Comparison of ENCODE assay signal across 1 cellular context in genomic region chr20:50900261-50900660, GRCh38.
TF ChIP-seq lines count a peak whose summit lies in the region.

No MANE protein-coding gene starts in this region.

TF ChIP-seq in HEK293, 187 proteins besides CTCF, POLR2A, EP300 and RAD21 (continued from another document):
- no peak for TF ChIP-seq ZNF670 (tag by site-specific recombination; IDR thresholded peaks at IDR 0.05; ENCODE audit: low read depth)
- peak; percentile 87 for TF ChIP-seq ZBTB21 (tag by site-specific recombination; IDR thresholded peaks at IDR 0.05)
- TF ChIP-seq ZNF214 (tag by site-specific recombination; IDR thresholded peaks at IDR 0.05; ENCODE audit: borderline replicate concordance): no peak
- TF ChIP-seq PRDM2 (tag by site-specific recombination; IDR thresholded peaks at IDR 0.05; ENCODE audit: borderline replicate concordance): no peak
- TF ChIP-seq ZNF529 (tag by site-specific recombination; IDR thresholded peaks at IDR 0.05; ENCODE audit: insufficient replicate concordance): no peak
- TF ChIP-seq ZNF341 (tag by site-specific recombination; IDR thresholded peaks at IDR 0.05; ENCODE audit: low read depth): no peak
- TF ChIP-seq ZFP3 (tag by site-specific recombination; IDR thresholded peaks at IDR 0.05; ENCODE audit: low read depth): no peak
- TF ChIP-seq ZNF155 (tag by site-specific recombination; IDR thresholded peaks at IDR 0.05): no peak
- TF ChIP-seq ZNF707 (tag by site-specific recombination; IDR thresholded peaks at IDR 0.05): no peak
- TF ChIP-seq ZNF776 (tag by site-specific recombination; IDR thresholded peaks at IDR 0.05; ENCODE audit: borderline replicate concordance): no peak
- peak; percentile 89 for TF ChIP-seq SCRT2 (tag by site-specific recombination; IDR thresholded peaks at IDR 0.05)
- TF ChIP-seq ZNF658 (tag by site-specific recombination; IDR thresholded peaks at IDR 0.05): no peak
- TF ChIP-seq HOXA7 (CRISPR knock-in tag; IDR thresholded peaks at IDR 0.05; ENCODE audit: borderline replicate concordance): no peak
- no peak for TF ChIP-seq KLF1 (tag by site-specific recombination; IDR thresholded peaks at IDR 0.05)
- TF ChIP-seq KLF7 (tag by site-specific recombination; IDR thresholded peaks at IDR 0.05; ENCODE audit: borderline replicate concordance): no peak
- no peak for TF ChIP-seq ZNF280D (tag by site-specific recombination; IDR thresholded peaks at IDR 0.05)
- TF ChIP-seq ZNF571 (tag by site-specific recombination; IDR thresholded peaks at IDR 0.05): no peak
- 0 out of 2 replicates have a peak, but pooled peaks have one; percentile 47 for TF ChIP-seq ZNF24 (tag by site-specific recombination; IDR thresholded peaks at IDR 0.05)
- TF ChIP-seq KLF9 (tag by site-specific recombination; IDR thresholded peaks at IDR 0.05; ENCODE audit: low read depth): no peak
- TF ChIP-seq ZNF501 (tag by site-specific recombination; IDR thresholded peaks at IDR 0.05): no peak
- TF ChIP-seq SP3 (tag by site-specific recombination; IDR thresholded peaks at IDR 0.05): no peak
- TF ChIP-seq ZNF623 (tag by site-specific recombination; IDR thresholded peaks at IDR 0.05): no peak
- peak; percentile 86 for TF ChIP-seq ZNF629 (tag by site-specific recombination; IDR thresholded peaks at IDR 0.05)
- peak; percentile 83 for TF ChIP-seq SP7 (tag by site-specific recombination; IDR thresholded peaks at IDR 0.05)
- TF ChIP-seq ZNF704 (tag by site-specific recombination; IDR thresholded peaks at IDR 0.05): no peak
- TF ChIP-seq BCL6B (tag by site-specific recombination; IDR thresholded peaks at IDR 0.05): no peak
- TF ChIP-seq ELK4 (IDR thresholded peaks at IDR 0.05; ENCODE audit: borderline replicate concordance, low read depth, low read length): no peak
- no peak for TF ChIP-seq PRDM1 (tag by site-specific recombination; IDR thresholded peaks at IDR 0.05)
- TF ChIP-seq KLF16 (tag by site-specific recombination; IDR thresholded peaks at IDR 0.05): no peak
- TF ChIP-seq ZNF280C (tag by site-specific recombination; IDR thresholded peaks at IDR 0.05): no peak
- no peak for TF ChIP-seq ZNF223 (tag by site-specific recombination; IDR thresholded peaks at IDR 0.05)
- no peak for TF ChIP-seq ZBTB1 (tag by site-specific recombination; IDR thresholded peaks at IDR 0.05)
- TF ChIP-seq ZNF416 (tag by site-specific recombination; IDR thresholded peaks at IDR 0.05): no peak
- no peak for TF ChIP-seq ZBTB11 (tag by site-specific recombination; conservative IDR thresholded peaks at IDR 0.05; ENCODE audit: low read depth)
- TF ChIP-seq ATF2 (tag by site-specific recombination; IDR thresholded peaks at IDR 0.05; ENCODE audit: low read depth): peak; percentile 89
- no peak for TF ChIP-seq ZNF549 (tag by site-specific recombination; IDR thresholded peaks at IDR 0.05)
- no peak for TF ChIP-seq ZNF248 (tag by site-specific recombination; IDR thresholded peaks at IDR 0.05)
